ENCODE assay signal across 14 cellular contexts in the genomic region with DNA sequence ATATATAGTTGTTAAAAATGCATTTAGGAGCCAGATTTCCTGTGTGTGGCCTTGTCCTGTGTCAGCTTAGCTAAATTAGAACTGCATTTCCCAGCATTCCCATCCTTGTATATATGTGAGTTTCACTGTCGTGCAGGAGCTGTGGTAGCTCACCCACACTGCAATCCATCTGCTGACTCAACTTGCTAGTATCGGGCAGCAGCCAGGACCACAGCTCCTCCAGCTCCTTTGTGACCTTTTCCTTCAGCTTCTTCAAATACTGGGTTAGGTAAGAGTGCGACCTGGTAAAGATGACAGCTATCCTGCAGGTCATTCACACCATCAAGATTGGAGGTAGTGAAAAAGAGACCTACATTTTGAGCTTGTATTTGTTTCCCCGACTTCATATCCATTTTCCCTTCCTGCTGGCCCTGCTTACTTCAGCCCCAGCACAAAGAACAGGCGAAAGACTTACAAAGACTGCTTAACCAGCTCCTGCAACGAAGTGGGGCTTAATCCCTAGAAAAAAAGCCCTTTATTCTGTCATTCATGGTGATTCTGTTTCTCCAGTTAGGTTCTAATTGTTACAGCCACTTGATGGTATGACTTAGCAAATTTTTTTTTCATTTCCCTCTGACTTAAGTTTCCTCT. TPM values are rescaled to one million over a fixed set of nuclear protein-coding genes. Genes with fewer than 3 reads are reported as not detected.
DNase-seq lines count a peak whose midpoint lies in the region; ATAC-seq and TF ChIP-seq lines count a peak whose summit lies in the region.
"Had no signal": no experiment of that assay in that cellular context is flagged by ENCODE, and none has a peak within 500 bp of the region (broad histone marks: within the 10 kb centered on the region; RNA-seq: fewer than 3 reads in every experiment).

No MANE protein-coding gene starts in this region.

- DNase-seq in AG08396 (ENCODE audit: low spot score) = peak; percentile 63
- DNase-seq in SK-N-SH = no peak
- DNase-seq in hepatocyte (ENCODE audit: low spot score) = peak; percentile 32
- DNase-seq in activated CD8-positive, alpha-beta memory T cell treated with anti-CD3 and anti-CD28 coated beads, Interleukin-2, amount 10 ng/mL, durations not matched to agents 7 days and 5 days = no peak
- DNase-seq in coronary artery (ENCODE audit: low spot score) = no peak
- DNase-seq in D341Med (ENCODE audit: low spot score) = no peak
- DNase-seq in hypothalamus (lab: John Stamatoyannopoulos, UW) = no peak
- DNase-seq: activated T-cell treated with anti-CD3 and anti-CD28 coated beads, Interleukin-2, amount 50 U/mL, for 1 hour; heart right ventricle; NCI-H187; T1000 had no signal

- no peak for ATAC-seq in activated CD8-positive, alpha-beta memory T cell treated with anti-CD3 and anti-CD28 coated beads, Interleukin-2, amount 10 ng/mL, durations not matched to agents 7 days and 5 days
- ATAC-seq: heart right ventricle had no signal

- no peaks in the 10 kb centered on the region for H3K4me1 Mint-ChIP-seq in activated CD8-positive, alpha-beta memory T cell treated with anti-CD3 and anti-CD28 coated beads, Interleukin-2, amount 10 ng/mL, durations not matched to agents 7 days and 5 days

- no peak for TF ChIP-seq RAD21 in SK-N-SH (IDR thresholded peaks at IDR 0.05; ENCODE audit: low read length)

- WGBS in SK-N-SH (ENCODE audit: low lambda C conversion rate) = 44% methylated on average over 6 of the region's 6 CpGs
- 57% methylated on average over 6 of the region's 6 CpGs for WGBS in hepatocyte (ENCODE audit: low lambda C conversion rate, missing lambda C conversion rate)

- no peak overlapping the region for H3K4me3 Mint-ChIP-seq in activated CD8-positive, alpha-beta memory T cell treated with anti-CD3 and anti-CD28 coated beads, Interleukin-2, amount 10 ng/mL, durations not matched to agents 7 days and 5 days

- POLR2A ChIA-PET in HEK293 (lab: Yijun Ruan, JAX) = no interaction called here
- POLR2A ChIA-PET in SK-N-SH (lab: Yijun Ruan, JAX) = no interaction called here

- no peaks in the 10 kb centered on the region for H3F3A ChIP-seq in SK-N-SH (replicated peaks; ENCODE audit: insufficient read depth)

- peaks cover 7% of the 10 kb centered on the region for H3K27me3 Mint-ChIP-seq in activated CD8-positive, alpha-beta memory T cell treated with anti-CD3 and anti-CD28 coated beads, Interleukin-2, amount 10 ng/mL, durations not matched to agents 7 days and 5 days

- H3K4me1 ChIP-seq in HEK293 (ENCODE audit: control insufficient read depth, insufficient read depth, low read length) = no peaks in the 10 kb centered on the region
- no peaks in the 10 kb centered on the region for H3K4me1 ChIP-seq in SK-N-SH (ENCODE audit: control insufficient read depth in 1 of 2, insufficient read depth in 2 of 2, low read depth in 1 of 2, low read length in 1 of 2)
- H3K4me1 ChIP-seq in hepatocyte (ENCODE audit: insufficient read depth) = no peaks in the 10 kb centered on the region
- H3K4me1 ChIP-seq: heart right ventricle had no signal

- TF ChIP-seq EP300 in SK-N-SH (IDR thresholded peaks at IDR 0.05; ENCODE audit: borderline replicate concordance in 1 of 2, low read depth in 1 of 2, low read length in 1 of 2) = no peak

- H3K27ac ChIP-seq in HEK293 (ENCODE audit: extremely low read depth, low read depth, low read length) (no peak overlapping the region), SK-N-SH (ENCODE audit: low read depth in 2 of 2, low read length in 1 of 2) (no peak overlapping the region), hepatocyte (peak overlapping the region; percentile 11), coronary artery (no peak overlapping the region)
- H3K27ac ChIP-seq: heart right ventricle had no signal

- H3K27me3 ChIP-seq in SK-N-SH (ENCODE audit: insufficient read depth) (no peaks in the 10 kb centered on the region), hepatocyte (no peaks in the 10 kb centered on the region)
- H3K27me3 ChIP-seq: heart right ventricle had no signal

- no peaks in the 10 kb centered on the region for H3K36me3 Mint-ChIP-seq in activated CD8-positive, alpha-beta memory T cell treated with anti-CD3 and anti-CD28 coated beads, Interleukin-2, amount 10 ng/mL, durations not matched to agents 7 days and 5 days
- H3K36me3 Mint-ChIP-seq: CD14-positive monocyte had no signal

- H3K36me3 ChIP-seq in HEK293 (ENCODE audit: control insufficient read depth in 2 of 2, insufficient read depth in 1 of 2, low read length in 2 of 2) = no peaks in the 10 kb centered on the region
- no peaks in the 10 kb centered on the region for H3K36me3 ChIP-seq in SK-N-SH (replicated peaks in 1 of 2; ENCODE audit: control insufficient read depth in 1 of 2, insufficient read depth in 2 of 2, low read length in 1 of 2)
- no peaks in the 10 kb centered on the region for H3K36me3 ChIP-seq in hepatocyte (replicated peaks; ENCODE audit: insufficient read depth, low read depth)
- H3K36me3 ChIP-seq: heart right ventricle had no signal

- no peaks in the 10 kb centered on the region for H3K9me3 Mint-ChIP-seq in activated CD8-positive, alpha-beta memory T cell treated with anti-CD3 and anti-CD28 coated beads, Interleukin-2, amount 10 ng/mL, durations not matched to agents 7 days and 5 days (ENCODE audit: low read depth)

- no peak overlapping the region for H3K9ac ChIP-seq in SK-N-SH

- H3K4me2 ChIP-seq in SK-N-SH = peak overlapping the region; percentile 4; the same call in 1 of the 2 replicates
- peak overlapping the region; percentile 33 for H3K4me2 ChIP-seq in hepatocyte

- CTCF ChIA-PET in HEK293 (lab: Yijun Ruan, JAX) (no interaction called here), SK-N-SH (lab: Yijun Ruan, JAX) (interaction anchor here (1.4 kb wide), 1 partner anchor 99 kb away, joined by 5 read pairs; the partner anchor contains the start of gene CTSO)
- CTCF ChIA-PET in activated CD8-positive, alpha-beta memory T cell treated with anti-CD3 and anti-CD28 coated beads, Interleukin-2, amount 10 ng/mL, durations not matched to agents 7 days and 5 days (lab: Charles Lee) = no interaction called here

- H3K9me2 ChIP-seq in SK-N-SH = no peaks in the 10 kb centered on the region
- H3K9me2 ChIP-seq in hepatocyte (replicated peaks; ENCODE audit: insufficient read depth) = no peaks in the 10 kb centered on the region

- H3K4me3 ChIP-seq in HEK293 (ENCODE audit: low read depth, low read length) (no peak overlapping the region), SK-N-SH (ENCODE audit: low read depth in 2 of 2, low read length in 1 of 2) (peak overlapping the region in 1 of 2 experiments; percentile 9; a peak in 1 of 4 replicates), hepatocyte (no peak overlapping the region), coronary artery (no peak overlapping the region)
- H3K4me3 ChIP-seq: heart right ventricle had no signal

- H3K79me2 ChIP-seq in SK-N-SH (ENCODE audit: insufficient read depth) = no peaks in the 10 kb centered on the region
- no peaks in the 10 kb centered on the region for H3K79me2 ChIP-seq in hepatocyte

- H4K20me1 ChIP-seq in SK-N-SH (ENCODE audit: insufficient read depth) (no peaks in the 10 kb centered on the region), hepatocyte (ENCODE audit: insufficient read depth, poor library complexity, severe bottlenecking) (no peaks in the 10 kb centered on the region)

- H3K9me3 ChIP-seq in HEK293 (ENCODE audit: control insufficient read depth, insufficient read depth, low read depth, low read length) = no peaks in the 10 kb centered on the region
- no peaks in the 10 kb centered on the region for H3K9me3 ChIP-seq in SK-N-SH
- no peaks in the 10 kb centered on the region for H3K9me3 ChIP-seq in hepatocyte (ENCODE audit: low read depth)
- H3K9me3 ChIP-seq: heart right ventricle had no signal

- H2AFZ ChIP-seq in SK-N-SH (ENCODE audit: low read depth) (no peak overlapping the region), hepatocyte (peak overlapping the region; percentile 25)

- H3K27ac Mint-ChIP-seq in activated CD8-positive, alpha-beta memory T cell treated with anti-CD3 and anti-CD28 coated beads, Interleukin-2, amount 10 ng/mL, durations not matched to agents 7 days and 5 days = no peak overlapping the region
- H3K27ac Mint-ChIP-seq: CD14-positive monocyte had no signal

- TF ChIP-seq CTCF in HEK293 (tag by site-specific recombination; IDR thresholded peaks at IDR 0.05) (no peak), SK-N-SH (IDR thresholded peaks at IDR 0.05) (no peak), hepatocyte (IDR thresholded peaks at IDR 0.05; ENCODE audit: poor library complexity) (no peak), coronary artery (IDR thresholded peaks at IDR 0.05) (no peak)

TF ChIP-seq in HEK293, 187 proteins besides CTCF, POLR2A, EP300 and RAD21:
- TF ChIP-seq ZNF707 (tag by site-specific recombination; IDR thresholded peaks at IDR 0.05) = no peak
- peak; percentile 80 for TF ChIP-seq ZNF549 (tag by site-specific recombination; IDR thresholded peaks at IDR 0.05)

TF ChIP-seq in SK-N-SH, 30 proteins besides CTCF, POLR2A, EP300 and RAD21 (continues in another document):
- no peak for TF ChIP-seq SMC3 (IDR thresholded peaks at IDR 0.05; ENCODE audit: low read depth, low read length)
- TF ChIP-seq MXI1 (IDR thresholded peaks at IDR 0.05; ENCODE audit: low read depth, low read length) = no peak
- no peak for TF ChIP-seq USF2 (IDR thresholded peaks at IDR 0.05; ENCODE audit: borderline replicate concordance, low read depth, low read length)
- TF ChIP-seq TEAD4 (IDR thresholded peaks at IDR 0.05; ENCODE audit: borderline replicate concordance, insufficient read depth) = no peak
- no peak for TF ChIP-seq TCF12 (IDR thresholded peaks at IDR 0.05)
- no peak for TF ChIP-seq GABPA (IDR thresholded peaks at IDR 0.05; ENCODE audit: low read depth)

RNA-seq across cellular contexts. Expression of gene ASIC5, which starts 11.4 kb away (rescaled TPM):
- polyA plus RNA-seq in SK-N-SH (2012; rRNA removed) (not detected in 2 replicates), hepatocyte (not detected in 2 replicates)
- polyA plus RNA-seq in SK-N-SH (2012; cell fraction: cytosol; rRNA removed) = not detected in 2 replicates
- not detected in 2 replicates for polyA plus RNA-seq in SK-N-SH (2012; cell fraction: nucleus; rRNA removed)
- total RNA-seq in hepatocyte = 0.20 TPM in 1 of 2 replicates, not detected in the other
- not detected for total RNA-seq in activated CD8-positive, alpha-beta memory T cell treated with anti-CD3 and anti-CD28 coated beads, Interleukin-2, amount 10 ng/mL, durations not matched to agents 7 days and 5 days
- total RNA-seq: heart right ventricle, mucosa of gallbladder had no signal
- polyA plus RNA-seq: CD14-positive monocyte, heart right ventricle had no signal

RNA-seq across cellular contexts. Expression of gene TDO2, which starts 48.8 kb away (rescaled TPM):
- polyA plus RNA-seq in SK-N-SH (2012; rRNA removed) = not detected in 2 replicates
- polyA plus RNA-seq in SK-N-SH (2012; cell fraction: cytosol; rRNA removed) = not detected in 2 replicates
- not detected in 2 replicates for polyA plus RNA-seq in SK-N-SH (2012; cell fraction: nucleus; rRNA removed)
- 246 and 253 TPM in 2 replicates for total RNA-seq in hepatocyte
- polyA plus RNA-seq in hepatocyte = 91.4 and 149 TPM in 2 replicates
- total RNA-seq in activated CD8-positive, alpha-beta memory T cell treated with anti-CD3 and anti-CD28 coated beads, Interleukin-2, amount 10 ng/mL, durations not matched to agents 7 days and 5 days = not detected
- polyA plus RNA-seq: CD14-positive monocyte had no signal

Comparison
In these comparisons a context has a peak if more than half of its experiments do, and no peak if none do; other contexts are left out.
1. DNase-seq: peak in AG08396 (single experiment) and hepatocyte (single experiment); none in SK-N-SH (single experiment), activated CD8-positive, alpha-beta memory T cell treated with anti-CD3 and anti-CD28 coated beads, Interleukin-2, amount 10 ng/mL, durations not matched to agents 7 days and 5 days (single experiment), coronary artery (single experiment), D341Med (single experiment) and hypothalamus (0 of 51).
2. RNA of gene TDO2, which starts 48.8 kb away (total RNA-seq): 246 to 253 TPM in hepatocyte; not detected in activated CD8-positive, alpha-beta memory T cell treated with anti-CD3 and anti-CD28 coated beads, Interleukin-2, amount 10 ng/mL, durations not matched to agents 7 days and 5 days; every median in the first group is over 100 times any median in the second.